ENCODE assay signal across 1 cellular context in the genomic region with DNA sequence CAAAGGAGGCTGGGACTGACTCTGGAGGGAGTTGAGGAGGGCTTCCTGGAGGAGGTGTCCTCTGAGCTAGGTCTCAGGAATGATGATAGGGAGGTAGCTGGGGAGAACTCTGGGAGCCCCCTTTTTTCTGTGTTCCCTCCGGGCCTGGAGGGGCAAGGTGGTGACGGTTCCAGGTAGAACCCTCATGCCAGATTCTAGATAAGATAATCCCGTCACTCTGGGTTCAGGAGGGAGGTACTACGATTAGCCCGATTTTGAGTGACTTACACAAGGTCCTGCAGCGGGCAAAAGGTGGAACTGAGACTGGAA.
TF ChIP-seq lines count a peak whose summit lies in the region.

No MANE protein-coding gene starts in this region.

TF ChIP-seq in IMR-90, 13 proteins besides CTCF, POLR2A, EP300 and RAD21:
- no peak for TF ChIP-seq MAZ (IDR thresholded peaks at IDR 0.05; ENCODE audit: borderline replicate concordance, low read depth, low read length)
- TF ChIP-seq CEBPB (IDR thresholded peaks at IDR 0.05; ENCODE audit: low read depth, low read length) = no peak
- TF ChIP-seq MXI1 (IDR thresholded peaks at IDR 0.05; ENCODE audit: borderline replicate concordance, low read depth, low read length) = no peak
- TF ChIP-seq, protein P1, sequence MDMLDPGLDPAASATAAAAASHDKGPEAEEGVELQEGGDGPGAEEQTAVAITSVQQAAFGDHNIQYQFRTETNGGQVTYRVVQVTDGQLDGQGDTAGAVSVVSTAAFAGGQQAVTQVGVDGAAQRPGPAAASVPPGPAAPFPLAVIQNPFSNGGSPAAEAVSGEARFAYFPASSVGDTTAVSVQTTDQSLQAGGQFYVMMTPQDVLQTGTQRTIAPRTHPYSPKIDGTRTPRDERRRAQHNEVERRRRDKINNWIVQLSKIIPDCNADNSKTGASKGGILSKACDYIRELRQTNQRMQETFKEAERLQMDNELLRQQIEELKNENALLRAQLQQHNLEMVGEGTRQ (IDR thresholded peaks at IDR 0.05; ENCODE audit: low read depth, low read length) = no peak
- no peak for TF ChIP-seq RCOR1 (IDR thresholded peaks at IDR 0.05; ENCODE audit: insufficient replicate concordance, low read length)
- no peak for TF ChIP-seq FOS (IDR thresholded peaks at IDR 0.05; ENCODE audit: low read depth, low read length)
- no peak for TF ChIP-seq MAFK (IDR thresholded peaks at IDR 0.05; ENCODE audit: low read depth, low read length)
- no peak for TF ChIP-seq BHLHE40 (IDR thresholded peaks at IDR 0.05; ENCODE audit: low read depth, low read length)
- no peak for TF ChIP-seq RFX5 (IDR thresholded peaks at IDR 0.05; ENCODE audit: low read depth, low read length)
- no peak for TF ChIP-seq CHD1 (IDR thresholded peaks at IDR 0.05; ENCODE audit: low read depth, low read length)
